Comparison of ENCODE assay signal across 2 cellular contexts in genomic region chr10:1360011-1360580, GRCh38.
TF ChIP-seq lines count a peak whose summit lies in the region.

No MANE protein-coding gene starts in this region.

TF ChIP-seq in HCT116, 20 proteins besides CTCF, POLR2A, EP300 and RAD21:
- TF ChIP-seq EGR1 (IDR thresholded peaks at IDR 0.05; ENCODE audit: low read depth) (no peak), CEBPB (IDR thresholded peaks at IDR 0.05; ENCODE audit: low read depth) (no peak), MAX (IDR thresholded peaks at IDR 0.05) (no peak), SP1 (IDR thresholded peaks at IDR 0.05; ENCODE audit: low read depth) (no peak), ELF1 (IDR thresholded peaks at IDR 0.05; ENCODE audit: borderline replicate concordance, low read depth) (no peak)

TF ChIP-seq in GM12878, 131 proteins besides CTCF, POLR2A, EP300 and RAD21:
- TF ChIP-seq ZNF592 (IDR thresholded peaks at IDR 0.05) (no peak), KAT2A (conservative IDR thresholded peaks at IDR 0.05; ENCODE audit: control insufficient read depth, low read depth, low read length) (no peak), MEF2A (IDR thresholded peaks at IDR 0.05; ENCODE audit: insufficient read depth, low read depth, low read length) (no peak), WRNIP1 (IDR thresholded peaks at IDR 0.05; ENCODE audit: borderline replicate concordance, low read depth, low read length) (no peak), SIX5 (IDR thresholded peaks at IDR 0.05; ENCODE audit: low read depth, low read length, severe bottlenecking) (no peak), EZH2 (IDR thresholded peaks at IDR 0.05; ENCODE audit: borderline replicate concordance, control insufficient read depth, low read depth, low read length) (no peak), MAX (IDR thresholded peaks at IDR 0.05; ENCODE audit: low read depth, low read length) (no peak), MXI1 (IDR thresholded peaks at IDR 0.05; ENCODE audit: low read depth, low read length) (no peak), NFIC (IDR thresholded peaks at IDR 0.05; ENCODE audit: low read depth, low read length) (no peak), BCLAF1 (IDR thresholded peaks at IDR 0.05) (no peak)
- TF ChIP-seq, protein P1, sequence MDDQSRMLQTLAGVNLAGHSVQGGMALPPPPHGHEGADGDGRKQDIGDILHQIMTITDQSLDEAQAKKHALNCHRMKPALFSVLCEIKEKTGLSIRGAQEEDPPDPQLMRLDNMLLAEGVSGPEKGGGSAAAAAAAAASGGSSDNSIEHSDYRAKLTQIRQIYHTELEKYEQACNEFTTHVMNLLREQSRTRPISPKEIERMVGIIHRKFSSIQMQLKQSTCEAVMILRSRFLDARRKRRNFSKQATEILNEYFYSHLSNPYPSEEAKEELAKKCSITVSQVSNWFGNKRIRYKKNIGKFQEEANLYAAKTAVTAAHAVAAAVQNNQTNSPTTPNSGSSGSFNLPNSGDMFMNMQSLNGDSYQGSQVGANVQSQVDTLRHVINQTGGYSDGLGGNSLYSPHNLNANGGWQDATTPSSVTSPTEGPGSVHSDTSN (IDR thresholded peaks at IDR 0.05; ENCODE audit: insufficient replicate concordance, low read depth, low read length), result no peak
- TF ChIP-seq, protein P2, sequence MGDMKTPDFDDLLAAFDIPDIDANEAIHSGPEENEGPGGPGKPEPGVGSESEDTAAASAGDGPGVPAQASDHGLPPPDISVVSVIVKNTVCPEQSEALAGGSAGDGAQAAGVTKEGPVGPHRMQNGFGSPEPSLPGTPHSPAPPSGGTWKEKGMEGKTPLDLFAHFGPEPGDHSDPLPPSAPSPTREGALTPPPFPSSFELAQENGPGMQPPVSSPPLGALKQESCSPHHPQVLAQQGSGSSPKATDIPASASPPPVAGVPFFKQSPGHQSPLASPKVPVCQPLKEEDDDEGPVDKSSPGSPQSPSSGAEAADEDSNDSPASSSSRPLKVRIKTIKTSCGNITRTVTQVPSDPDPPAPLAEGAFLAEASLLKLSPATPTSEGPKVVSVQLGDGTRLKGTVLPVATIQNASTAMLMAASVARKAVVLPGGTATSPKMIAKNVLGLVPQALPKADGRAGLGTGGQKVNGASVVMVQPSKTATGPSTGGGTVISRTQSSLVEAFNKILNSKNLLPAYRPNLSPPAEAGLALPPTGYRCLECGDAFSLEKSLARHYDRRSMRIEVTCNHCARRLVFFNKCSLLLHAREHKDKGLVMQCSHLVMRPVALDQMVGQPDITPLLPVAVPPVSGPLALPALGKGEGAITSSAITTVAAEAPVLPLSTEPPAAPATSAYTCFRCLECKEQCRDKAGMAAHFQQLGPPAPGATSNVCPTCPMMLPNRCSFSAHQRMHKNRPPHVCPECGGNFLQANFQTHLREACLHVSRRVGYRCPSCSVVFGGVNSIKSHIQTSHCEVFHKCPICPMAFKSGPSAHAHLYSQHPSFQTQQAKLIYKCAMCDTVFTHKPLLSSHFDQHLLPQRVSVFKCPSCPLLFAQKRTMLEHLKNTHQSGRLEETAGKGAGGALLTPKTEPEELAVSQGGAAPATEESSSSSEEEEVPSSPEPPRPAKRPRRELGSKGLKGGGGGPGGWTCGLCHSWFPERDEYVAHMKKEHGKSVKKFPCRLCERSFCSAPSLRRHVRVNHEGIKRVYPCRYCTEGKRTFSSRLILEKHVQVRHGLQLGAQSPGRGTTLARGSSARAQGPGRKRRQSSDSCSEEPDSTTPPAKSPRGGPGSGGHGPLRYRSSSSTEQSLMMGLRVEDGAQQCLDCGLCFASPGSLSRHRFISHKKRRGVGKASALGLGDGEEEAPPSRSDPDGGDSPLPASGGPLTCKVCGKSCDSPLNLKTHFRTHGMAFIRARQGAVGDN (IDR thresholded peaks at IDR 0.05), result no peak
